Comparison of ENCODE assay signal across 1 cellular context in genomic region chr2:74119912-74120825, GRCh38.
TF ChIP-seq lines count a peak whose summit lies in the region.

No MANE protein-coding gene starts in this region.

TF ChIP-seq in HepG2, 621 proteins besides CTCF, POLR2A, EP300 and RAD21 (continued from another document and continues in another):
- TF ChIP-seq KIAA2018 (CRISPR knock-in tag; IDR thresholded peaks at IDR 0.05; ENCODE audit: borderline replicate concordance) (no peak), TOE1 (CRISPR knock-in tag; IDR thresholded peaks at IDR 0.05) (peak; percentile 82; the same call in 1 of the 2 replicates), ZNF281 (CRISPR knock-in tag; IDR thresholded peaks at IDR 0.05; ENCODE audit: borderline replicate concordance) (peak; percentile 51; the same call in 1 of the 2 replicates), MBD4 (IDR thresholded peaks at IDR 0.05; ENCODE audit: borderline replicate concordance, low read length) (no peak), ZNF30 (CRISPR knock-in tag; IDR thresholded peaks at IDR 0.05) (peak; percentile 93), MAX (IDR thresholded peaks at IDR 0.05) (peak; percentile 88), TOPORS (CRISPR knock-in tag; IDR thresholded peaks at IDR 0.05) (peak; percentile 99), ZNF576 (CRISPR knock-in tag; IDR thresholded peaks at IDR 0.05) (0 out of 2 replicates have a peak, but pooled peaks have one; percentile 77), ZBTB8A (CRISPR knock-in tag; IDR thresholded peaks at IDR 0.05; ENCODE audit: borderline replicate concordance, low read depth) (peak; percentile 59; the same call in 1 of the 2 replicates), ZBTB14 (CRISPR knock-in tag; IDR thresholded peaks at IDR 0.05) (no peak), MLLT10 (CRISPR knock-in tag; IDR thresholded peaks at IDR 0.05) (no peak), FOXA3 (CRISPR knock-in tag; IDR thresholded peaks at IDR 0.05) (peak; percentile 58; the same call in 1 of the 2 replicates), BORCS8-MEF2B (CRISPR knock-in tag; IDR thresholded peaks at IDR 0.05) (peak; percentile 93), BATF2 (CRISPR knock-in tag; IDR thresholded peaks at IDR 0.05) (peak; percentile 75), ZBTB44 (CRISPR knock-in tag; IDR thresholded peaks at IDR 0.05) (no peak; the same call in 1 of the 2 replicates), ZNF263 (CRISPR knock-in tag; IDR thresholded peaks at IDR 0.05) (peak; percentile 94), ELK4 (CRISPR knock-in tag; IDR thresholded peaks at IDR 0.05; ENCODE audit: borderline replicate concordance) (peak; percentile 94; the same call in 1 of the 2 replicates), ZNF782 (CRISPR knock-in tag; IDR thresholded peaks at IDR 0.05; ENCODE audit: borderline replicate concordance) (peak; percentile 92), IRF9 (CRISPR knock-in tag; IDR thresholded peaks at IDR 0.05; ENCODE audit: borderline replicate concordance) (peak; percentile 91; the same call in 1 of the 2 replicates), ARNT2 (CRISPR knock-in tag; IDR thresholded peaks at IDR 0.05; ENCODE audit: low read depth) (peak; percentile 75), HINFP (CRISPR knock-in tag; IDR thresholded peaks at IDR 0.05; ENCODE audit: low read depth) (peak; percentile 96), ZNF562 (CRISPR knock-in tag; IDR thresholded peaks at IDR 0.05; ENCODE audit: borderline replicate concordance) (no peak), ZNF3 (CRISPR knock-in tag; IDR thresholded peaks at IDR 0.05) (no peak; the same call in 1 of the 2 replicates), ARID4A (CRISPR knock-in tag; IDR thresholded peaks at IDR 0.05; ENCODE audit: borderline replicate concordance) (peak; percentile 86)
